Comparison of ENCODE assay signal across 8 cellular contexts in genomic region chr1:221887091-221887746, GRCh38.
DNase-seq lines count a peak whose midpoint lies in the region; ATAC-seq and TF ChIP-seq lines count a peak whose summit lies in the region.

No MANE protein-coding gene starts in this region.

- H3K36me3 Mint-ChIP-seq in nephron progenitor cell (ENCODE audit: low read depth): no peaks in the 10 kb centered on the region

- H3K9me3 ChIP-seq in RWPE2 (ENCODE audit: severe bottlenecking): no peaks in the 10 kb centered on the region
- no peaks in the 10 kb centered on the region for H3K9me3 ChIP-seq in gastrocnemius medialis

- H3K9me3 Mint-ChIP-seq in nephron progenitor cell: no peaks in the 10 kb centered on the region

- no peak overlapping the region for H3K4me3 Mint-ChIP-seq in nephron progenitor cell

- ATAC-seq in RWPE2 (ENCODE audit: low read depth) (peak; percentile 92), gastrocnemius medialis (peak; percentile 88 to 92), GM19023 (IDR thresholded peaks at IDR 0.05; ENCODE audit: unreplicated experiment) (no peak)

- in situ Hi-C loops in gastrocnemius medialis (cut with MboI; ENCODE audit: low sequenced_read_pairs in 4 of 4): no loop called here

- no peak overlapping the region for H3K27ac Mint-ChIP-seq in nephron progenitor cell

- intact Hi-C loops in gastrocnemius medialis (cut with DNase I; ENCODE audit: low total_unique reads): loop anchor here (2.0 to 10.0 kb wide), 5 partner anchors 24 to 322 kb away; partner anchors contain the start of gene DUSP10

- H3K36me3 ChIP-seq in RWPE2 (ENCODE audit: low read depth) (no peaks in the 10 kb centered on the region), gastrocnemius medialis (no peaks in the 10 kb centered on the region)

- H3K4me1 Mint-ChIP-seq in nephron progenitor cell: peaks cover 23% of the 10 kb centered on the region

- no peak overlapping the region for H3K4me3 ChIP-seq in RWPE2 (ENCODE audit: severe bottlenecking)
- peak overlapping the region in 1 of 4 donors; percentile 11 for H3K4me3 ChIP-seq in gastrocnemius medialis

- no peak for TF ChIP-seq CTCF in RWPE2 (IDR thresholded peaks at IDR 0.05; ENCODE audit: poor library complexity, severe bottlenecking)
- no peak for TF ChIP-seq CTCF in gastrocnemius medialis (IDR thresholded peaks at IDR 0.05 in 4 of 5, conservative IDR thresholded peaks at IDR 0.05 in 1 of 5)
- no peak for TF ChIP-seq CTCF in nephron progenitor cell (IDR thresholded peaks at IDR 0.05)

- H3K4me1 ChIP-seq in RWPE2 (ENCODE audit: insufficient read depth, poor library complexity, severe bottlenecking) (peaks cover 23% of the 10 kb centered on the region), gastrocnemius medialis (peaks cover 22 to 23% of the 10 kb centered on the region in 2 donors)

- H3K27me3 Mint-ChIP-seq in nephron progenitor cell (ENCODE audit: low read depth, poor library complexity): peaks cover 3% of the 10 kb centered on the region

- DNase-seq in ELF-1 (ENCODE audit: low read depth, low spot score) (peak; percentile 83), RWPE2 (ENCODE audit: low spot score) (peak; percentile 84), foreskin melanocyte (peak; percentile 54), gastrocnemius medialis (peak; percentile 68 to 85), nephron progenitor cell (no peak)
- DNase-seq in activated naive CD4-positive, alpha-beta T cell (lab: John Stamatoyannopoulos, UW): no peak
- no peak for DNase-seq in stimulated activated naive CD4-positive, alpha-beta T cell treated with Interleukin-2 at 50 U/mL for 16 hours (lab: John Stamatoyannopoulos, UW)

- H3K27ac ChIP-seq in RWPE2 (ENCODE audit: poor library complexity, severe bottlenecking): peak overlapping the region; percentile 66
- H3K27ac ChIP-seq in gastrocnemius medialis: peak overlapping the region; percentile 59 to 72 (median 66)

- H3K27me3 ChIP-seq in RWPE2 (ENCODE audit: insufficient read depth, poor library complexity, severe bottlenecking) (no peaks in the 10 kb centered on the region), gastrocnemius medialis (no peaks in the 10 kb centered on the region)

- no peak for TF ChIP-seq POLR2A in gastrocnemius medialis (IDR thresholded peaks at IDR 0.05)

Comparison
In these comparisons a context has a peak if more than half of its experiments do, and no peak if none do; other contexts are left out.
1. DNase-seq: peak in ELF-1 (single experiment), RWPE2 (single experiment), foreskin melanocyte (single experiment) and gastrocnemius medialis (2 of 2); none in nephron progenitor cell (single experiment), activated naive CD4-positive, alpha-beta T cell (0 of 4) and stimulated activated naive CD4-positive, alpha-beta T cell treated with Interleukin-2 at 50 U/mL for 16 hours (single experiment).